In genomic region chr1:64469614-64469976, GRCh38 we compare ENCODE assay signal across 8 cellular contexts. TPM values are rescaled to one million over a fixed set of nuclear protein-coding genes. Genes with fewer than 3 reads are reported as not detected.
DNase-seq lines count a peak whose midpoint lies in the region; ATAC-seq and TF ChIP-seq lines count a peak whose summit lies in the region.

No MANE protein-coding gene starts in this region.

- H3K9ac ChIP-seq in HCT116 (ENCODE audit: low read length): peak overlapping the region; percentile 75

- POLR2A ChIA-PET in AG04449 (lab: Yijun Ruan, JAX) (no interaction called here), HCT116 (lab: Charles Lee) (no interaction called here)

- TF ChIP-seq POLR2A in HCT116 (IDR thresholded peaks at IDR 0.05; ENCODE audit: borderline replicate concordance, extremely low read depth, insufficient read depth, insufficient read length) (no peak), adrenal gland (IDR thresholded peaks at IDR 0.05) (no peak)

- H3K79me2 ChIP-seq in HCT116 (ENCODE audit: insufficient read depth, low read length): peaks cover 15% of the 10 kb centered on the region

- DNase-seq in AG04449 (ENCODE audit: low read depth, low spot score): no peak
- DNase-seq in HCT116 (ENCODE audit: low read depth, low spot score): no peak
- peak in 3 of 7 donors; percentile 32 to 57 (median 57) for DNase-seq in adrenal gland
- no peak for DNase-seq in kidney epithelial cell (ENCODE audit: low read depth)
- no peak for DNase-seq in tibial artery
- DNase-seq in NCI-H526 treated with DMSO at 0.1 percent for 48 hours (lab: John Stamatoyannopoulos, UW): no peak
- DNase-seq in NCI-H446 (lab: John Stamatoyannopoulos, UW): no peak

- TF ChIP-seq CTCF in AG04449 (IDR thresholded peaks at IDR 0.05; ENCODE audit: insufficient read depth, low read length, missing control alignments): no peak
- no peak for TF ChIP-seq CTCF in HCT116 (IDR thresholded peaks at IDR 0.05 in 2 of 3, conservative IDR thresholded peaks at IDR 0.05 in 1 of 3; ENCODE audit: borderline replicate concordance in 1 of 3, insufficient read depth in 1 of 3, low read depth in 2 of 3, low read length in 2 of 3)
- TF ChIP-seq CTCF in adrenal gland (IDR thresholded peaks at IDR 0.05): no peak
- no peak for TF ChIP-seq CTCF in kidney epithelial cell (IDR thresholded peaks at IDR 0.05; ENCODE audit: insufficient read depth, low read length, poor library complexity, severe bottlenecking)
- TF ChIP-seq CTCF in tibial artery (IDR thresholded peaks at IDR 0.05): no peak

- WGBS in adrenal gland, 4 donors: 2 to 8% (median 4%) methylated on average over 7 to 22 of the region's 22 CpGs

- RAD21 ChIA-PET in HCT116 (lab: Charles Lee; ENCODE audit: low non-redundant PET in 1 of 2, low total read pairs in 2 of 2, uncharacterized antibody in 2 of 2, unreplicated experiment in 2 of 2): no interaction called here

- peak overlapping the region; percentile 67 for H3K4me3 ChIP-seq in AG04449 (ENCODE audit: low read depth, low read length)
- H3K4me3 ChIP-seq in HCT116 (replicated peaks in 1 of 2; ENCODE audit: low read depth in 1 of 2, low read length in 2 of 2): peak overlapping the region; percentile 50 to 78
- H3K4me3 ChIP-seq in adrenal gland: peak overlapping the region in 2 of 4 donors; percentile 55 to 100
- H3K4me3 ChIP-seq in kidney epithelial cell (ENCODE audit: low read depth, low read length): peak overlapping the region; percentile 58
- peak overlapping the region; percentile 73 to 87 for H3K4me3 ChIP-seq in tibial artery

- TF ChIP-seq RAD21 in HCT116 (IDR thresholded peaks at IDR 0.05; ENCODE audit: low read depth): no peak

- CTCF ChIA-PET in AG04449 (lab: Yijun Ruan, JAX) (no interaction called here), HCT116 (lab: Charles Lee) (no interaction called here)

- intact Hi-C loops in HCT116 (cut with micrococcal nuclease): no loop called here
- intact Hi-C loops in adrenal gland (cut with DNase I): no loop called here
- intact Hi-C loops in tibial artery (cut with DNase I; ENCODE audit: low total_unique reads): no loop called here

- H2AFZ ChIP-seq in HCT116 (ENCODE audit: low read depth, low read length, poor library complexity, severe bottlenecking): peak overlapping the region; percentile 79

- H3K9me3 ChIP-seq in HCT116 (ENCODE audit: control insufficient read depth in 1 of 2, insufficient read depth in 1 of 2, low read depth in 1 of 2, low read length in 2 of 2) (no peaks in the 10 kb centered on the region), adrenal gland (replicated peaks in 1 of 3) (no peaks in the 10 kb centered on the region), tibial artery (no peaks in the 10 kb centered on the region)

- BruUV-seq in HCT116 (replicated peaks; lab: Mats Ljungman, UMichigan): no TSS peak

- H3K4me1 ChIP-seq in HCT116 (ENCODE audit: control insufficient read depth in 1 of 2, insufficient read depth in 2 of 2, low read length in 2 of 2): peaks cover 5 to 19% of the 10 kb centered on the region in 2 experiments; a peak in 3 of 4 replicates
- peaks cover 12 to 22% of the 10 kb centered on the region in 2 donors for H3K4me1 ChIP-seq in adrenal gland (replicated peaks in 1 of 2)
- peaks cover 0 to 30% (median 11%) of the 10 kb centered on the region in 4 donors for H3K4me1 ChIP-seq in tibial artery

- H3K9me2 ChIP-seq in HCT116 (ENCODE audit: insufficient read depth): no peaks in the 10 kb centered on the region

- H3K27ac ChIP-seq in HCT116 (ENCODE audit: low read depth, low read length) (peak overlapping the region; percentile 72), adrenal gland (peak overlapping the region in 3 of 5 donors; percentile 74 to 88 (median 80)), tibial artery (peak overlapping the region; percentile 76 to 89)

- no peaks in the 10 kb centered on the region for H4K20me1 ChIP-seq in HCT116 (ENCODE audit: insufficient read depth)

- no peaks in the 10 kb centered on the region for H3K27me3 ChIP-seq in HCT116 (ENCODE audit: insufficient read depth, low read length)
- no peaks in the 10 kb centered on the region for H3K27me3 ChIP-seq in adrenal gland
- peaks cover 2% of the 10 kb centered on the region for H3K27me3 ChIP-seq in kidney epithelial cell (ENCODE audit: control insufficient read depth, insufficient read depth, low read length)
- no peaks in the 10 kb centered on the region for H3K27me3 ChIP-seq in tibial artery

- peak overlapping the region; percentile 99 for H3K4me2 ChIP-seq in HCT116 (ENCODE audit: low read length)

- peak; percentile 18 for ATAC-seq in HCT116
- no peak for ATAC-seq in GM18861 (IDR thresholded peaks at IDR 0.05; ENCODE audit: unreplicated experiment)

- H3K36me3 ChIP-seq in HCT116 (ENCODE audit: control insufficient read depth in 1 of 2, insufficient read depth in 2 of 2, low read length in 2 of 2) (no peaks in the 10 kb centered on the region), adrenal gland (replicated peaks in 1 of 2) (no peaks in the 10 kb centered on the region), kidney epithelial cell (ENCODE audit: control insufficient read depth, insufficient read depth, low read length) (no peaks in the 10 kb centered on the region), tibial artery (no peaks in the 10 kb centered on the region)

TF ChIP-seq in HCT116, 20 proteins besides CTCF, POLR2A, EP300 and RAD21:
- TF ChIP-seq ZBTB33 (IDR thresholded peaks at IDR 0.05; ENCODE audit: extremely low read depth, insufficient replicate concordance, low read length): no peak
- no peak for TF ChIP-seq EZH2 (IDR thresholded peaks at IDR 0.05)
- no peak for TF ChIP-seq MAX (IDR thresholded peaks at IDR 0.05)
- TF ChIP-seq CBX3 (IDR thresholded peaks at IDR 0.05; ENCODE audit: low read depth): no peak
- TF ChIP-seq ZNF274 (IDR thresholded peaks at IDR 0.05; ENCODE audit: low read depth, low read length): no peak
- no peak for TF ChIP-seq ELF1 (IDR thresholded peaks at IDR 0.05; ENCODE audit: borderline replicate concordance, low read depth)
- TF ChIP-seq ATF3 (IDR thresholded peaks at IDR 0.05): no peak
- TF ChIP-seq REST (IDR thresholded peaks at IDR 0.05; ENCODE audit: low read depth): no peak
- no peak for TF ChIP-seq YY1 (IDR thresholded peaks at IDR 0.05; ENCODE audit: extremely low read depth, insufficient replicate concordance, low read depth, low read length)
- no peak for TF ChIP-seq SIN3A (IDR thresholded peaks at IDR 0.05; ENCODE audit: low read depth)
- no peak for TF ChIP-seq TCF7L2 (IDR thresholded peaks at IDR 0.05; ENCODE audit: borderline replicate concordance, extremely low read depth, insufficient read depth, insufficient read length)
- no peak for TF ChIP-seq POLR2AphosphoS5 (IDR thresholded peaks at IDR 0.05; ENCODE audit: low read depth, low read length)

RNA-seq across cellular contexts. Expression of gene CACHD1, which starts 0.3 kb away (rescaled TPM):
- 8.4 TPM for total RNA-seq in HCT116 (2021; ENCODE audit: unreplicated experiment)
- polyA plus RNA-seq in HCT116 (2012): 4.6 and 4.7 TPM in 2 replicates
- 10 to 100 TPM; 21.1 to 43.1 (median 32.7) TPM for total RNA-seq in adrenal gland
- polyA plus RNA-seq in adrenal gland: 10 to 100 TPM; 14.8 to 23.6 (median 15.8) TPM
- 12.1 and 12.2 TPM in 2 replicates for total RNA-seq in kidney epithelial cell
